Comparison of ENCODE assay signal across 29 cellular contexts in genomic region chr16:35637683-35638082, GRCh38.
"Had no signal": no experiment of that assay in that cellular context is flagged by ENCODE, and none has a peak within 500 bp of the region (broad histone marks: within the 10 kb centered on the region; RNA-seq: fewer than 3 reads in every experiment).

No MANE protein-coding gene starts in this region.

- H3K4me3 ChIP-seq: colonic mucosa, coronary artery, dorsolateral prefrontal cortex, esophagus muscularis mucosa, esophagus squamous epithelium, gastrocnemius medialis, gastroesophageal sphincter, heart left ventricle, heart right ventricle had no signal

- ATAC-seq: effector memory CD8-positive, alpha-beta T cell; esophagus mucosa; foreskin keratinocyte; gastrocnemius medialis; gastroesophageal sphincter; heart left ventricle; heart right ventricle had no signal

- FAIRE-seq: colon, endometrium, endothelial cell of umbilical vein, frontal cortex had no signal

- H3K27ac Mint-ChIP-seq: dendritic cell treated with granulocyte-macrophage colony-stimulating factor and Interleukin-4, amounts not matched to agents 40 ng/mL and 50 ng/mL, for 4 days; effector memory CD8-positive, alpha-beta T cell; endodermal cell had no signal

- H3K9me3 ChIP-seq: colonic mucosa, esophagus squamous epithelium, gastrocnemius medialis had no signal

- H3K27me3 Mint-ChIP-seq: dendritic cell treated with granulocyte-macrophage colony-stimulating factor and Interleukin-4, amounts not matched to agents 40 ng/mL and 50 ng/mL, for 4 days; effector memory CD8-positive, alpha-beta T cell had no signal

- H3K36me3 ChIP-seq: colonic mucosa, esophagus muscularis mucosa, esophagus squamous epithelium, gastrocnemius medialis, gastroesophageal sphincter, heart left ventricle, heart right ventricle had no signal

- H3K4me1 Mint-ChIP-seq: endodermal cell had no signal

- H3K27me3 ChIP-seq: colonic mucosa, esophagus squamous epithelium, foreskin keratinocyte, gastrocnemius medialis, gastroesophageal sphincter, heart left ventricle, heart right ventricle had no signal

- H3K27ac ChIP-seq: colonic mucosa, coronary artery, dorsolateral prefrontal cortex, epithelial cell of prostate, esophagus muscularis mucosa, esophagus squamous epithelium, foreskin keratinocyte, gastrocnemius medialis, gastroesophageal sphincter, heart left ventricle, heart right ventricle had no signal

- H3K4me1 ChIP-seq: colonic mucosa, esophagus muscularis mucosa, esophagus squamous epithelium, foreskin keratinocyte, gastrocnemius medialis, gastroesophageal sphincter, heart left ventricle, heart right ventricle had no signal

- H3K4me3 Mint-ChIP-seq: dendritic cell treated with granulocyte-macrophage colony-stimulating factor and Interleukin-4, amounts not matched to agents 40 ng/mL and 50 ng/mL, for 4 days; effector memory CD8-positive, alpha-beta T cell; endodermal cell had no signal

- DNase-seq: colonic mucosa; cortex of kidney; dermis blood vessel endothelial cell; dorsolateral prefrontal cortex; effector CD4-positive, alpha-beta T cell; effector CD8-positive, alpha-beta T cell; effector memory CD4-positive, alpha-beta T cell; effector memory CD8-positive, alpha-beta T cell; endodermal cell; erythroblast; esophagus squamous epithelium; foreskin fibroblast; foreskin keratinocyte; foreskin melanocyte; gastrocnemius medialis; glutamatergic neuron; head of caudate nucleus; heart left ventricle; heart right ventricle had no signal
